In the genomic region with DNA sequence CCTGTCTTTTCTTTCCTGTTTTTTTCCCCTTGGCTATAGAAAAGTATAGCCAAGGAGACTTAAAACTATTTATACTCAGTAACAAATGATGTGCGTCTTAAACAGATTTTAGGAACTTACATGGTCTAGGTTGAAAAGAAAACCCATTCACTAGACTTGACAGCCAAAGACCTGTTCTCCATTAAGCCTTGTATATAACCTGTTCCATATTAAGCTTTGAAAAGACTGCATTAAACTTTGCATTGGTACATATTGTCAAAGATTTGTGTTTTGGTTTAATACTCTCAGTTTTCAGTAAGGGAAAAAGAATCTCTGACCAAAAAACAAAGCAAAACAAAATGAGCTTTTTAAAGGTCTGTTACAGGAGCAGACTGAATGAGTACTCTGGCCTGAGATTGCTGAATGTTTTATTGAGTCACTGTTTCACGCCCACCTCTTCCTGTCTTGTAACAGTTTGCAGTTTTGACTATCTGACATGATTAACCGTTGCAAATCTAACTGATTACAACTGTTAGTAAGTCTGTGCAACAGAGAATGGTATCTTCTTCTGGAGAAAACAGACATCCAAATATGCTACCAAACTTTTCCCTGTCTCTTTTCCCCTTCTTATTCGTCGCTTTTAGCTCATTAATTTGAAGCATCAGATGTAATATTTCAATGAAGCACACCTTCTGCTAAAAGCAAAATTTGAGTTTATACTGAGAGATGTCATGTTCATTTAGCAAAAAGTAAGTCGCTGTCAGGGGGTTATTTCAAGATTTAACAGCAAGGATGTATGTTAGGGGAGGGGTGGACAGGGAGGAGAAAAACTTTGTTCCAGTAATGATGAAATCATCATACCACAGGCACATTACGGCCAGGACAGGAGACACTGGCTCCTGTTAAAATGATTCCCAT, we compare ENCODE assay signal across 8 cellular contexts. TPM values are rescaled to one million over a fixed set of nuclear protein-coding genes. Genes with fewer than 3 reads are reported as not detected.
DNase-seq lines count a peak whose midpoint lies in the region; ATAC-seq, FAIRE-seq and TF ChIP-seq lines count a peak whose summit lies in the region.

No MANE protein-coding gene starts in this region.

- peaks cover 17 to 59% of the 10 kb centered on the region in 2 donors for H3K4me1 Mint-ChIP-seq in natural killer cell treated with Interleukin-12 subunit alpha and Interleukin-12 subunit beta and Interleukin-15 and Interleukin-18, amount 100 ng/mL, for 72 hours (ENCODE audit: low read depth in 2 of 2)

- no peak overlapping the region for H3K4me3 ChIP-seq in MG63
- H3K4me3 ChIP-seq in astrocyte of the spinal cord (ENCODE audit: low read depth, low read length): no peak overlapping the region
- no peak overlapping the region for H3K4me3 ChIP-seq in dorsolateral prefrontal cortex

- no peaks in the 10 kb centered on the region for H3K9me3 ChIP-seq in MG63

- peak overlapping the region; percentile 84 to 85 for H3K27ac Mint-ChIP-seq in natural killer cell treated with Interleukin-12 subunit alpha and Interleukin-12 subunit beta and Interleukin-15 and Interleukin-18, amount 100 ng/mL, for 72 hours

- DNase-seq in GM12892 (ENCODE audit: insufficient read length) (no peak), MG63 (peak; percentile 15), astrocyte of the spinal cord (ENCODE audit: low read depth, low spot score) (peak; percentile 79), islet precursor cell (no peak), dorsolateral prefrontal cortex (no peak)
- no peak for DNase-seq in natural killer cell treated with Interleukin-12 subunit alpha and Interleukin-12 subunit beta and Interleukin-15 and Interleukin-18, amount 100 ng/mL, for 72 hours (ENCODE audit: low spot score)

- H3K27me3 ChIP-seq in MG63 (no peaks in the 10 kb centered on the region), dorsolateral prefrontal cortex (peaks cover 0 to 14% (median 0%) of the 10 kb centered on the region in 45 donors)

- H3K27ac ChIP-seq in dorsolateral prefrontal cortex: no peak overlapping the region

- H3K4me3 Mint-ChIP-seq in natural killer cell treated with Interleukin-12 subunit alpha and Interleukin-12 subunit beta and Interleukin-15 and Interleukin-18, amount 100 ng/mL, for 72 hours: peak overlapping the region; percentile 77

- H3K36me3 ChIP-seq in MG63: no peaks in the 10 kb centered on the region

- ATAC-seq in natural killer cell treated with Interleukin-12 subunit alpha and Interleukin-12 subunit beta and Interleukin-15 and Interleukin-18, amount 100 ng/mL, for 72 hours: peak; percentile 94 to 95
- ATAC-seq in GM19023 (IDR thresholded peaks at IDR 0.05; ENCODE audit: unreplicated experiment): no peak
- ATAC-seq in HG03139 (IDR thresholded peaks at IDR 0.05; ENCODE audit: unreplicated experiment): no peak

- peak; percentile 21 for FAIRE-seq in GM12892 (lab: Jason Lieb, UNC)

- peaks cover 0 to 4% of the 10 kb centered on the region in 2 donors for H3K27me3 Mint-ChIP-seq in natural killer cell treated with Interleukin-12 subunit alpha and Interleukin-12 subunit beta and Interleukin-15 and Interleukin-18, amount 100 ng/mL, for 72 hours

- in situ Hi-C loops in astrocyte of the spinal cord (cut with HindIII; ENCODE audit: low sequenced_read_pairs): no loop called here

- peaks cover 11% of the 10 kb centered on the region for H3K36me3 Mint-ChIP-seq in natural killer cell treated with Interleukin-12 subunit alpha and Interleukin-12 subunit beta and Interleukin-15 and Interleukin-18, amount 100 ng/mL, for 72 hours

- intact Hi-C loops in dorsolateral prefrontal cortex (cut with DNase I): no loop called here

- TF ChIP-seq CTCF in astrocyte of the spinal cord (IDR thresholded peaks at IDR 0.05; ENCODE audit: low read depth, low read length) (no peak), dorsolateral prefrontal cortex (IDR thresholded peaks at IDR 0.05 in 54 of 56, conservative IDR thresholded peaks at IDR 0.05 in 2 of 56; ENCODE audit: low read depth in 1 of 56, partially characterized antibody in 56 of 56) (no peak)

- H3K9me3 Mint-ChIP-seq in natural killer cell treated with Interleukin-12 subunit alpha and Interleukin-12 subunit beta and Interleukin-15 and Interleukin-18, amount 100 ng/mL, for 72 hours: no peaks in the 10 kb centered on the region

- TF ChIP-seq POLR2A in GM12892 (IDR thresholded peaks at IDR 0.05; ENCODE audit: low read depth, low read length): no peak

RNA-seq across cellular contexts. Expression of a gene that starts 59.1 kb away (rescaled TPM):
- polyA plus RNA-seq in GM12892 (2012; ENCODE audit: missing spikeins): 2.9 TPM
- not detected in 2 replicates for total RNA-seq in MG63 (2014; rRNA removed; shearing (Covaris generic); ENCODE audit: low replicate concordance)
- 1 to 10 TPM; 5.3 to 9.6 TPM for total RNA-seq in natural killer cell treated with Interleukin-12 subunit alpha and Interleukin-12 subunit beta and Interleukin-15 and Interleukin-18, amount 100 ng/mL, for 72 hours
- total RNA-seq in dorsolateral prefrontal cortex: 10 to 100 TPM; 19.4 to 51.1 (median 30.3) TPM

Comparison
In these comparisons a context has a peak if more than half of its experiments do, and no peak if none do; other contexts are left out.
1. DNase-seq: peak in MG63 (single experiment) and astrocyte of the spinal cord (single experiment); none in GM12892 (single experiment), natural killer cell treated with Interleukin-12 subunit alpha and Interleukin-12 subunit beta and Interleukin-15 and Interleukin-18, amount 100 ng/mL, for 72 hours (single experiment), islet precursor cell (single experiment) and dorsolateral prefrontal cortex (0 of 10).
2. ATAC-seq: peak in natural killer cell treated with Interleukin-12 subunit alpha and Interleukin-12 subunit beta and Interleukin-15 and Interleukin-18, amount 100 ng/mL, for 72 hours (2 of 2); none in GM19023 (single experiment) and HG03139 (single experiment).